In genomic region chr19:48674921-48675824, GRCh38 we compare ENCODE assay signal across 1 cellular context.
TF ChIP-seq lines count a peak whose summit lies in the region.

No MANE protein-coding gene starts in this region.

TF ChIP-seq in IMR-90, 13 proteins besides CTCF, POLR2A, EP300 and RAD21:
- no peak for TF ChIP-seq ELK1 (IDR thresholded peaks at IDR 0.05; ENCODE audit: borderline replicate concordance, low read depth, low read length)
- TF ChIP-seq MAFK (IDR thresholded peaks at IDR 0.05; ENCODE audit: low read depth, low read length): no peak
- no peak for TF ChIP-seq USF2 (IDR thresholded peaks at IDR 0.05; ENCODE audit: low read depth, low read length)
- peak; percentile 24 for TF ChIP-seq RCOR1 (IDR thresholded peaks at IDR 0.05; ENCODE audit: insufficient replicate concordance, low read length)
- TF ChIP-seq CHD1 (IDR thresholded peaks at IDR 0.05; ENCODE audit: low read depth, low read length): no peak
- TF ChIP-seq SMC3 (IDR thresholded peaks at IDR 0.05; ENCODE audit: low read depth, low read length): peak; percentile 81
- no peak for TF ChIP-seq MXI1 (IDR thresholded peaks at IDR 0.05; ENCODE audit: borderline replicate concordance, low read depth, low read length)
- no peak for TF ChIP-seq CEBPB (IDR thresholded peaks at IDR 0.05; ENCODE audit: low read depth, low read length)
- TF ChIP-seq BHLHE40 (IDR thresholded peaks at IDR 0.05; ENCODE audit: low read depth, low read length): peak; percentile 8; the same call in 1 of the 2 replicates
- no peak for TF ChIP-seq MAZ (IDR thresholded peaks at IDR 0.05; ENCODE audit: borderline replicate concordance, low read depth, low read length)
- no peak for TF ChIP-seq RFX5 (IDR thresholded peaks at IDR 0.05; ENCODE audit: low read depth, low read length)
- TF ChIP-seq FOS (IDR thresholded peaks at IDR 0.05; ENCODE audit: low read depth, low read length): no peak
- no peak for TF ChIP-seq NFE2L2 (IDR thresholded peaks at IDR 0.05; ENCODE audit: low read depth, low read length)
